In genomic region chr17:36889955-36890354, GRCh38 we compare ENCODE assay signal across 17 cellular contexts. TPM values are rescaled to one million over a fixed set of nuclear protein-coding genes. Genes with fewer than 3 reads are reported as not detected.
DNase-seq lines count a peak whose midpoint lies in the region; ATAC-seq and TF ChIP-seq lines count a peak whose summit lies in the region.
"Had no signal": no experiment of that assay in that cellular context is flagged by ENCODE, and none has a peak within 500 bp of the region (broad histone marks: within the 10 kb centered on the region; RNA-seq: fewer than 3 reads in every experiment).

No MANE protein-coding gene starts in this region.

- H2AFZ ChIP-seq in SK-N-SH (ENCODE audit: low read depth) (no peak overlapping the region), OCI-LY7 (ENCODE audit: low read length) (no peak overlapping the region)

- H3K27ac ChIP-seq in SK-N-SH (ENCODE audit: low read depth in 2 of 2, low read length in 1 of 2) (peak overlapping the region in 1 of 2 experiments; percentile 34; a peak in 1 of 4 replicates), OCI-LY7 (ENCODE audit: low read depth, low read length, poor library complexity, severe bottlenecking) (no peak overlapping the region), suprapubic skin (no peak overlapping the region)
- H3K27ac ChIP-seq: BLaER1 had no signal

- TF ChIP-seq CTCF in SK-N-SH (IDR thresholded peaks at IDR 0.05) (no peak), OCI-LY7 (conservative IDR thresholded peaks at IDR 0.05; ENCODE audit: low read length) (no peak), suprapubic skin (IDR thresholded peaks at IDR 0.05) (no peak)

- no peak for TF ChIP-seq POLR2A in erythroblast (IDR thresholded peaks at IDR 0.05; ENCODE audit: low read length)
- no peak for TF ChIP-seq POLR2A in suprapubic skin (IDR thresholded peaks at IDR 0.05)

- no peak; a peak in 2 of 4 replicates for TF ChIP-seq EP300 in SK-N-SH (IDR thresholded peaks at IDR 0.05; ENCODE audit: borderline replicate concordance in 1 of 2, low read depth in 1 of 2, low read length in 1 of 2)
- TF ChIP-seq EP300 in suprapubic skin (IDR thresholded peaks at IDR 0.05): no peak

- H4K20me1 ChIP-seq in SK-N-SH (ENCODE audit: insufficient read depth) (no peaks in the 10 kb centered on the region), OCI-LY7 (ENCODE audit: insufficient read depth, low read length) (no peaks in the 10 kb centered on the region)
- H4K20me1 ChIP-seq: BLaER1 had no signal

- peaks cover 0 to 18% of the 10 kb centered on the region in 2 experiments; a peak in 2 of 4 replicates for H3K4me1 ChIP-seq in SK-N-SH (ENCODE audit: control insufficient read depth in 1 of 2, insufficient read depth in 2 of 2, low read depth in 1 of 2, low read length in 1 of 2)
- H3K4me1 ChIP-seq in OCI-LY7 (ENCODE audit: insufficient read depth, low read length, poor library complexity, severe bottlenecking): no peaks in the 10 kb centered on the region
- no peaks in the 10 kb centered on the region for H3K4me1 ChIP-seq in suprapubic skin
- H3K4me1 ChIP-seq: HAP-1 had no signal

- H3F3A ChIP-seq in SK-N-SH (replicated peaks; ENCODE audit: insufficient read depth): no peaks in the 10 kb centered on the region

- 39% methylated on average over 3 of the region's 3 CpGs for WGBS in SK-N-SH (ENCODE audit: low lambda C conversion rate)
- 30% methylated on average over 3 of the region's 3 CpGs for WGBS in suprapubic skin

- BruUV-seq in OCI-LY7 (replicated peaks; lab: Mats Ljungman, UMichigan): no TSS peak

- intact Hi-C loops in OCI-LY7 (cut with micrococcal nuclease; ENCODE audit: unreplicated experiment): no loop called here

- H3K79me2 ChIP-seq in SK-N-SH (ENCODE audit: insufficient read depth) (no peaks in the 10 kb centered on the region), OCI-LY7 (ENCODE audit: insufficient read depth, low read depth, low read length) (no peaks in the 10 kb centered on the region)

- no peaks in the 10 kb centered on the region for H3K9me2 ChIP-seq in SK-N-SH
- H3K9me2 ChIP-seq in OCI-LY7 (ENCODE audit: insufficient read depth, low read length): no peaks in the 10 kb centered on the region

- H3K4me2 ChIP-seq in SK-N-SH: no peak overlapping the region
- no peak overlapping the region for H3K4me2 ChIP-seq in OCI-LY7 (ENCODE audit: low read length)
- H3K4me2 ChIP-seq: BLaER1 had no signal

- POLR2A ChIA-PET in SK-N-SH (lab: Yijun Ruan, JAX): no interaction called here
- POLR2A ChIA-PET in OCI-LY7 (lab: Charles Lee): interaction anchor here (0.7 kb wide), 1 partner anchor 9 kb away, joined by 5 read pairs; no protein-coding TSS in a partner anchor

- H3K9ac ChIP-seq in SK-N-SH: no peak overlapping the region
- H3K9ac ChIP-seq: BLaER1 had no signal

- H3K27me3 ChIP-seq in SK-N-SH (ENCODE audit: insufficient read depth): no peaks in the 10 kb centered on the region; the same call in none of the 2 replicates
- H3K27me3 ChIP-seq in suprapubic skin: peaks cover 69% of the 10 kb centered on the region

- H3K4me3 ChIP-seq in SK-N-SH (ENCODE audit: low read depth in 2 of 2, low read length in 1 of 2) (no peak overlapping the region), OCI-LY7 (ENCODE audit: low read depth, low read length, poor library complexity, severe bottlenecking) (no peak overlapping the region), suprapubic skin (no peak overlapping the region)
- H3K4me3 ChIP-seq: BLaER1, GM12878, HAP-1 had no signal

- TF ChIP-seq RAD21 in SK-N-SH (IDR thresholded peaks at IDR 0.05; ENCODE audit: low read length): no peak

- H3K36me3 ChIP-seq in SK-N-SH (replicated peaks in 1 of 2; ENCODE audit: control insufficient read depth in 1 of 2, insufficient read depth in 2 of 2, low read length in 1 of 2) (no peaks in the 10 kb centered on the region), OCI-LY7 (ENCODE audit: insufficient read depth, low read length) (no peaks in the 10 kb centered on the region), suprapubic skin (no peaks in the 10 kb centered on the region)
- H3K36me3 ChIP-seq: BLaER1, HAP-1 had no signal

- CTCF ChIA-PET in SK-N-SH (lab: Yijun Ruan, JAX): interaction anchor here (1.2 kb wide), 1 partner anchor 19 kb away, joined by 3 read pairs; no protein-coding TSS in a partner anchor
- CTCF ChIA-PET in OCI-LY7 (lab: Charles Lee; ENCODE audit: unreplicated experiment): no interaction called here

- DNase-seq in SK-N-SH (peak; percentile 56), OCI-M1 (lab: John Stamatoyannopoulos, UW) (peak; percentile 14), erythroblast (lab: John Stamatoyannopoulos, UW) (peak; percentile 41 to 60), OCI-LY7 (ENCODE audit: low spot score) (no peak), suprapubic skin (ENCODE audit: low spot score in 2 of 2) (no peak)
- no peak for DNase-seq in stimulated activated naive CD8-positive, alpha-beta T cell treated with anti-CD3 and anti-CD28 coated beads, Interleukin-15, Interleukin-2, amounts not matched to agents 100 U/mL and 50 U/mL, for 24 hours
- DNase-seq: 8988T, AML-193, Calu3, DMS79, GOT3, HFFc6 had no signal

- no peaks in the 10 kb centered on the region for H3K9me3 ChIP-seq in SK-N-SH
- no peaks in the 10 kb centered on the region for H3K9me3 ChIP-seq in OCI-LY7 (ENCODE audit: low read length)
- H3K9me3 ChIP-seq in suprapubic skin: no peaks in the 10 kb centered on the region
- H3K9me3 ChIP-seq: BLaER1, HAP-1 had no signal

- no peak for ATAC-seq in SK-N-SH treated with all-trans-retinoic acid at 6 μM for 48 hours
- ATAC-seq in stimulated activated naive CD8-positive, alpha-beta T cell treated with anti-CD3 and anti-CD28 coated beads, Interleukin-15, Interleukin-2, amounts not matched to agents 100 U/mL and 50 U/mL, for 24 hours: no peak
- ATAC-seq: GM12878, HepG2 had no signal

TF ChIP-seq in SK-N-SH, 30 proteins besides CTCF, POLR2A, EP300 and RAD21:
- TF ChIP-seq RCOR1 (IDR thresholded peaks at IDR 0.05; ENCODE audit: low read length) (0 out of 2 replicates have a peak, but pooled peaks have one; percentile 8), PBX3 (IDR thresholded peaks at IDR 0.05) (no peak), FOSL2 (IDR thresholded peaks at IDR 0.05; ENCODE audit: borderline replicate concordance, low read depth) (no peak), GATA2 (CRISPR knock-in tag; IDR thresholded peaks at IDR 0.05) (peak; percentile 69)
TF ChIP-seq in SK-N-SH: peak in this region for 2.

TF ChIP-seq in SK-N-SH treated with all-trans-retinoic acid at 6 μM for 48 hours, 23 proteins besides CTCF, POLR2A, EP300 and RAD21 (continues in another document):
- TF ChIP-seq ZNF70 (CRISPR knock-in tag; IDR thresholded peaks at IDR 0.05) (no peak), SNAI2 (CRISPR knock-in tag; IDR thresholded peaks at IDR 0.05) (no peak), ZNF565 (CRISPR knock-in tag; conservative IDR thresholded peaks at IDR 0.05; ENCODE audit: low read depth) (no peak), PATZ1 (CRISPR knock-in tag; IDR thresholded peaks at IDR 0.05; ENCODE audit: borderline replicate concordance) (no peak), GLIS3 (CRISPR knock-in tag; IDR thresholded peaks at IDR 0.05) (no peak), CSDC2 (CRISPR knock-in tag; IDR thresholded peaks at IDR 0.05) (no peak), ZNF8 (CRISPR knock-in tag; IDR thresholded peaks at IDR 0.05) (no peak), ZC3H10 (CRISPR knock-in tag; IDR thresholded peaks at IDR 0.05) (no peak), ARNTL (CRISPR knock-in tag; IDR thresholded peaks at IDR 0.05; ENCODE audit: borderline replicate concordance, low read depth) (no peak)

RNA-seq across cellular contexts. Expression of gene LHX1, which starts 47.3 kb away (rescaled TPM):
- not detected in 2 replicates for polyA plus RNA-seq in SK-N-SH (2012; rRNA removed)
- polyA plus RNA-seq in SK-N-SH (2012; cell fraction: cytosol; rRNA removed): not detected in 2 replicates
- not detected in 2 replicates for polyA plus RNA-seq in SK-N-SH (2012; cell fraction: nucleus; rRNA removed)
- total RNA-seq in OCI-LY7 (2014; rRNA removed; shearing (Covaris generic)): not detected in 2 replicates
- total RNA-seq in OCI-LY7 (2022) (not detected in 2 replicates), suprapubic skin (not detected)
- total RNA-seq: GM12878, HepG2 had no signal
- polyA plus RNA-seq: GM12878, HepG2 had no signal

RNA-seq across cellular contexts. Expression of gene AATF, which starts 58.8 kb away (rescaled TPM):
- polyA plus RNA-seq in SK-N-SH (2012; rRNA removed): 14.6 and 18.8 TPM in 2 replicates
- 18.7 and 22.1 TPM in 2 replicates for polyA plus RNA-seq in SK-N-SH (2012; cell fraction: cytosol; rRNA removed)
- polyA plus RNA-seq in SK-N-SH (2012; cell fraction: nucleus; rRNA removed): 21.0 and 21.2 TPM in 2 replicates
- 71.7 and 83.5 TPM in 2 replicates for total RNA-seq in OCI-LY7 (2014; rRNA removed; shearing (Covaris generic))
- total RNA-seq in OCI-LY7 (2022) (88.0 and 94.3 TPM in 2 replicates), suprapubic skin (10 to 100 TPM; 32.5 to 38.2 (median 36.0) TPM)

Comparison
In these comparisons a context has a peak if more than half of its experiments do, and no peak if none do; other contexts are left out.
1. DNase-seq: peak in SK-N-SH (single experiment), OCI-M1 (single experiment) and erythroblast (2 of 2); none in OCI-LY7 (single experiment), suprapubic skin (0 of 2) and stimulated activated naive CD8-positive, alpha-beta T cell treated with anti-CD3 and anti-CD28 coated beads, Interleukin-15, Interleukin-2, amounts not matched to agents 100 U/mL and 50 U/mL, for 24 hours (single experiment).